ENCODE assay signal across 22 cellular contexts in genomic region chr18:56118422-56118821, GRCh38.
"Had no signal": no experiment of that assay in that cellular context is flagged by ENCODE, and none has a peak within 500 bp of the region (broad histone marks: within the 10 kb centered on the region; RNA-seq: fewer than 3 reads in every experiment).

No MANE protein-coding gene starts in this region.

- H3K36me3 ChIP-seq: breast epithelium had no signal

- H3K9me3 Mint-ChIP-seq: activated CD4-positive, alpha-beta memory T cell treated with anti-CD3 and anti-CD28 coated beads for 36 hours; activated naive CD4-positive, alpha-beta T cell treated with anti-CD3 and anti-CD28 coated beads, Interleukin-2, amount 50 U/mL, for 24 hours; T-helper 1 cell treated with Interleukin-12 subunit alpha and Interleukin-12 subunit beta and Interleukin-4 antibody, amounts not matched to agents 30 μg/mL and 1 μg/mL, for 36 hours; WTC11 had no signal

- H3K27me3 ChIP-seq: breast epithelium had no signal

- H3K9me3 ChIP-seq: breast epithelium had no signal

- H3K4me3 ChIP-seq: breast epithelium had no signal

- H3K4me1 Mint-ChIP-seq: activated CD4-positive, alpha-beta T cell treated with anti-CD3 and anti-CD28 coated beads, Interleukin-2, amount 10 ng/mL, durations not matched to agents 24 days and 14 days; activated naive CD4-positive, alpha-beta T cell treated with anti-CD3 and anti-CD28 coated beads, Interleukin-2, amount 50 U/mL, for 24 hours had no signal

- H3K27ac ChIP-seq: breast epithelium had no signal

- DNase-seq: activated CD4-positive, alpha-beta memory T cell treated with anti-CD3 and anti-CD28 coated beads for 36 hours; activated CD4-positive, alpha-beta T cell treated with anti-CD3 and anti-CD28 coated beads for 1 hour; activated CD4-positive, alpha-beta T cell treated with anti-CD3 and anti-CD28 coated beads, Interleukin-2, amount 10 ng/mL, durations not matched to agents 24 days and 14 days; activated CD8-positive, alpha-beta memory T cell treated with anti-CD3 and anti-CD28 coated beads for 24 hours; activated T-cell treated with anti-CD3 and anti-CD28 coated beads for 4 hours; activated T-cell treated with anti-CD3 and anti-CD28 coated beads, Interleukin-2, amount 50 U/mL, for 72 hours; aorta; caudate nucleus; Karpas-422; MM.1S; NCI-H1105; NCI-H1436; NCI-H1694 treated with DMSO at 0.1 percent for 48 hours; NCI-H2081; NCI-H446; NCI-H524; PC-3; SHP77 treated with DMSO at 0.1 percent for 48 hours had no signal

- H3K4me3 Mint-ChIP-seq: activated CD4-positive, alpha-beta memory T cell treated with anti-CD3 and anti-CD28 coated beads for 36 hours; activated CD4-positive, alpha-beta T cell treated with anti-CD3 and anti-CD28 coated beads, Interleukin-2, amount 10 ng/mL, durations not matched to agents 24 days and 14 days; activated naive CD4-positive, alpha-beta T cell treated with anti-CD3 and anti-CD28 coated beads, Interleukin-2, amount 50 U/mL, for 24 hours; activated T-cell treated with anti-CD3 and anti-CD28 coated beads, Interleukin-2, amount 50 U/mL, for 72 hours; T-helper 1 cell treated with Interleukin-12 subunit alpha and Interleukin-12 subunit beta and Interleukin-4 antibody, amounts not matched to agents 30 μg/mL and 1 μg/mL, for 36 hours; WTC11 had no signal

- H3K27me3 Mint-ChIP-seq: activated CD4-positive, alpha-beta memory T cell treated with anti-CD3 and anti-CD28 coated beads for 36 hours; activated CD4-positive, alpha-beta T cell treated with anti-CD3 and anti-CD28 coated beads, Interleukin-2, amount 10 ng/mL, durations not matched to agents 24 days and 14 days had no signal

- H3K27ac Mint-ChIP-seq: activated CD4-positive, alpha-beta memory T cell treated with anti-CD3 and anti-CD28 coated beads for 36 hours; activated CD4-positive, alpha-beta T cell treated with anti-CD3 and anti-CD28 coated beads, Interleukin-2, amount 10 ng/mL, durations not matched to agents 24 days and 14 days; activated naive CD4-positive, alpha-beta T cell treated with anti-CD3 and anti-CD28 coated beads, Interleukin-2, amount 50 U/mL, for 24 hours; activated T-cell treated with anti-CD3 and anti-CD28 coated beads, Interleukin-2, amount 50 U/mL, for 72 hours; T-helper 1 cell treated with Interleukin-12 subunit alpha and Interleukin-12 subunit beta and Interleukin-4 antibody, amounts not matched to agents 30 μg/mL and 1 μg/mL, for 36 hours; WTC11 had no signal

- ATAC-seq: activated T-cell treated with anti-CD3 and anti-CD28 coated beads, Interleukin-2, amount 50 U/mL, for 72 hours; PC-3; WTC11 had no signal

- H3K36me3 Mint-ChIP-seq: activated CD4-positive, alpha-beta memory T cell treated with anti-CD3 and anti-CD28 coated beads for 36 hours; activated naive CD4-positive, alpha-beta T cell treated with anti-CD3 and anti-CD28 coated beads, Interleukin-2, amount 50 U/mL, for 24 hours; WTC11 had no signal

- H3K4me1 ChIP-seq: breast epithelium had no signal
